Comparison of ENCODE assay signal across 16 cellular contexts in genomic region chr9:89721971-89722530, GRCh38.
A peak's percentile ranks its signal among the peaks of the same experiment; 100 is the strongest.
DNase-seq lines count a peak whose midpoint lies in the region; ATAC-seq and TF ChIP-seq lines count a peak whose summit lies in the region.
"Had no signal": no experiment of that assay in that cellular context is flagged by ENCODE, and none has a peak within 500 bp of the region (broad histone marks: within the 10 kb centered on the region; RNA-seq: fewer than 3 reads in every experiment).

No MANE protein-coding gene starts in this region.

- H3K4me3 ChIP-seq in fibroblast of villous mesenchyme (ENCODE audit: low read depth, low read length) (no peak overlapping the region), neuronal stem cell (ENCODE audit: low read length in 2 of 2) (no peak overlapping the region), lower leg skin (ENCODE audit: low read depth, poor library complexity, severe bottlenecking) (no peak overlapping the region)
- H3K4me3 ChIP-seq: SJCRH30 had no signal

- DNase-seq in NCI-H82 (lab: John Stamatoyannopoulos, UW) (peak; percentile 42), NCI-H82 treated with DMSO at 0.1 percent for 48 hours (lab: John Stamatoyannopoulos, UW; ENCODE audit: unreplicated experiment) (no peak), fibroblast of villous mesenchyme (ENCODE audit: low read depth) (peak; percentile 69), neuronal stem cell (ENCODE audit: low spot score) (no peak), lower leg skin (ENCODE audit: low spot score in 2 of 2) (no peak), NCI-H748 treated with DMSO at 0.1 percent for 48 hours (lab: John Stamatoyannopoulos, UW) (no peak)
- DNase-seq in effector CD4-positive, alpha-beta T cell = no peak
- DNase-seq: 8988T; CD4-positive, CD25-positive, alpha-beta regulatory T cell; COR-L47; GF-D8; HCEC 1CT; Kasumi-1; MM.1S; SJCRH30 had no signal

- no peak overlapping the region for H2BK12ac ChIP-seq in neuronal stem cell (ENCODE audit: low read length)

- H3K4ac ChIP-seq in neuronal stem cell (ENCODE audit: low read length) = no peak overlapping the region

- peak overlapping the region; percentile 32 for H3K18ac ChIP-seq in neuronal stem cell (ENCODE audit: low read length)

- H3K23ac ChIP-seq in neuronal stem cell (ENCODE audit: low read depth, low read length, poor library complexity) = no peak overlapping the region

- peaks cover 0 to 4% (median 0%) of the 10 kb centered on the region in 3 experiments for H3K27me3 ChIP-seq in neuronal stem cell (ENCODE audit: control insufficient read depth in 3 of 3, insufficient read depth in 3 of 3, low read depth in 1 of 3, low read length in 3 of 3)
- H3K27me3 ChIP-seq: SJCRH30 had no signal

- ATAC-seq in HG02973 (IDR thresholded peaks at IDR 0.05; ENCODE audit: unreplicated experiment) = no peak

- no peak overlapping the region for H3K27ac ChIP-seq in neuronal stem cell (replicated peaks; ENCODE audit: low read length)
- H3K27ac ChIP-seq: SJCRH30 had no signal

- no peak overlapping the region for H4K91ac ChIP-seq in neuronal stem cell (ENCODE audit: low read depth, low read length, poor library complexity)

- no peaks in the 10 kb centered on the region for H3K4me1 ChIP-seq in neuronal stem cell (ENCODE audit: control insufficient read depth in 2 of 2, insufficient read depth in 1 of 2, low read depth in 1 of 2, low read length in 2 of 2)

- H3K14ac ChIP-seq in neuronal stem cell (ENCODE audit: low read length) = no peak overlapping the region

- TF ChIP-seq CTCF in fibroblast of villous mesenchyme (IDR thresholded peaks at IDR 0.05; ENCODE audit: insufficient read depth, low read depth, low read length) (no peak), lower leg skin (IDR thresholded peaks at IDR 0.05) (no peak)

- H4K8ac ChIP-seq in neuronal stem cell (ENCODE audit: low read depth, low read length) = no peak overlapping the region

- H3K36me3 ChIP-seq in neuronal stem cell (replicated peaks in 1 of 2; ENCODE audit: control insufficient read depth in 2 of 2, insufficient read depth in 2 of 2, low read length in 2 of 2) = no peaks in the 10 kb centered on the region
- H3K36me3 ChIP-seq: SJCRH30 had no signal

- no peaks in the 10 kb centered on the region for H3K79me1 ChIP-seq in neuronal stem cell (ENCODE audit: low read depth, low read length)

- H2BK120ac ChIP-seq in neuronal stem cell (ENCODE audit: low read depth, low read length) = no peak overlapping the region

- intact Hi-C loops in lower leg skin (cut with DNase I; ENCODE audit: low total_unique reads) = no loop called here

- no peak overlapping the region for H2AK5ac ChIP-seq in neuronal stem cell (ENCODE audit: low read depth, low read length)

- TF ChIP-seq POLR2A in lower leg skin (IDR thresholded peaks at IDR 0.05) = no peak

- H3K9me3 ChIP-seq in neuronal stem cell (replicated peaks in 1 of 2; ENCODE audit: control insufficient read depth in 2 of 2, insufficient read depth in 1 of 2, low read depth in 1 of 2, low read length in 2 of 2) = no peaks in the 10 kb centered on the region
- H3K9me3 ChIP-seq: SJCRH30 had no signal

- no peak overlapping the region for H2BK15ac ChIP-seq in neuronal stem cell (ENCODE audit: low read length)

- no peak overlapping the region for H3K4me2 ChIP-seq in neuronal stem cell (ENCODE audit: insufficient read depth, low read length, poor library complexity, severe bottlenecking)

- WGBS in neuronal stem cell (ENCODE audit: extremely low coverage in 2 of 2, insufficient read length in 2 of 2, insufficient replicate concordance in 1 of 2), 2 donors = no CpG with 5 or more reads among the region's 9 CpGs
- 89 to 96% methylated on average over 7 to 9 of the region's 9 CpGs for WGBS in lower leg skin, 2 donors

- H2AFZ ChIP-seq in neuronal stem cell (ENCODE audit: low read length) = no peak overlapping the region

- H3K9ac ChIP-seq in neuronal stem cell (ENCODE audit: low read depth, low read length, poor library complexity) = no peak overlapping the region

- H2BK5ac ChIP-seq in neuronal stem cell (ENCODE audit: low read length) = no peak overlapping the region

Comparison
In these comparisons a context has a peak if more than half of its experiments do, and no peak if none do; other contexts are left out.
1. DNase-seq: peak in NCI-H82 (single experiment) and fibroblast of villous mesenchyme (single experiment); none in NCI-H82 treated with DMSO at 0.1 percent for 48 hours (single experiment), neuronal stem cell (single experiment), effector CD4-positive, alpha-beta T cell (single experiment), lower leg skin (0 of 2) and NCI-H748 treated with DMSO at 0.1 percent for 48 hours (single experiment).